8 cellular contexts compared by ENCODE assay signal in the genomic region with DNA sequence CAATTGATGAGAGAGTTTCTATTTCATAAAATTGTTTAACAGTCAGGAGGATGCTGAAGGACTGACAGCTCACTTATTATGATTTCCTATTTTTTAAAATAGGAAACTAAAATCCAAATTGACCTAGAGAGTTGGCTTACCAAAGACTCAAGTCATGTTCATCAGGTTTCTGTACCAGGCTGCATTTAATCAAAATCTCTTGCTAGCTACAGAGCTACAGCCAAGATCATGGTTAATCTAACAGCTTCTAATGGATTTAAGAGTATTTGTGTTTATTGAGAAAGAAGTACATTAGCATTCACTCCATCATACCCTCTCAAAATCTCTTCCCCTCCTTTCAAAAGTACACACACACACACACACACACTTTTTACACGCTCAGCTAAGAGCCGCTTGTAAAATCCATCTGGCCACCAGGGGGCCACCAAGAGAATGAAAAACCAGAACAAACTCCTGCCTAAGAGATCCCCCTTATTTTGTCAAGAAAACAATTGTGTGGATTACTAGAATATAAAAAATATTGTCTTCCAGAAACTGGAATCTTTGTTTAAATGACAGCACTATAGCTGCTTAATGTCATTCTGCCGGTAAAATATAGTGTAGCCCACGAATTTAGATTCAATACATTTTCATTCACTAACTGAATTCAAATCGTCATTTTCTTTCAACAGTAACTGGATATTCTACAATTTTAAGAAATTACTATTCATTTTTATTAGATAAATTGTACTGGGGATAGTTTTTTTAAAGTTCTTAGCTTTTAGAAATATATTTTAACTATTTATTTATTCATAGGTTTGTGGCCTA.
DNase-seq lines count a peak whose midpoint lies in the region; ATAC-seq and TF ChIP-seq lines count a peak whose summit lies in the region.

No MANE protein-coding gene starts in this region.

- H3K4me3 ChIP-seq in MG63 = no peak overlapping the region
- no peak overlapping the region for H3K4me3 ChIP-seq in brain microvascular endothelial cell (ENCODE audit: low read depth, low read length)

- H3K27ac ChIP-seq in brain microvascular endothelial cell = no peak overlapping the region

- ATAC-seq in GM21529 (IDR thresholded peaks at IDR 0.05; ENCODE audit: unreplicated experiment) (peak; percentile 94), GM19452 (IDR thresholded peaks at IDR 0.05; ENCODE audit: unreplicated experiment) (no peak)

- peaks cover 7% of the 10 kb centered on the region for H3K9me3 ChIP-seq in MG63

- in situ Hi-C loops in brain microvascular endothelial cell (cut with HindIII; ENCODE audit: low pct_ligation_motif_present, low sequenced_read_pairs) = no loop called here

- no peaks in the 10 kb centered on the region for H3K27me3 ChIP-seq in MG63
- no peaks in the 10 kb centered on the region for H3K27me3 ChIP-seq in brain microvascular endothelial cell (replicated peaks)

- TF ChIP-seq CTCF in brain microvascular endothelial cell (IDR thresholded peaks at IDR 0.05; ENCODE audit: low read depth, low read length, missing control alignments) = peak; percentile 83

- DNase-seq in DMS53 (lab: John Stamatoyannopoulos, UW) = peak; percentile 86
- peak; percentile 32 for DNase-seq in MG63
- peak; percentile 29 for DNase-seq in UCSD-AML1 (lab: John Stamatoyannopoulos, UW; ENCODE audit: unreplicated experiment)
- peak; percentile 65 for DNase-seq in brain microvascular endothelial cell
- DNase-seq in iPS-NIHi7 (ENCODE audit: extremely low spot score) = peak; percentile 33
- peak; percentile 52 to 70 for DNase-seq in stimulated activated CD4-positive, alpha-beta T cell treated with anti-CD3 and anti-CD28 coated beads, Interleukin-15, amount 100 ng/mL, for 1 hour (ENCODE audit: low read depth in 1 of 2, low spot score in 1 of 2)

- H3K36me3 ChIP-seq in MG63 (no peaks in the 10 kb centered on the region), brain microvascular endothelial cell (replicated peaks) (no peaks in the 10 kb centered on the region)

Comparison
In these comparisons a context has a peak if more than half of its experiments do, and no peak if none do; other contexts are left out.
1. DNase-seq: peak in every context shown above with its lines; median percentile 86 in DMS53; 65 in brain microvascular endothelial cell; 61 in stimulated activated CD4-positive, alpha-beta T cell treated with anti-CD3 and anti-CD28 coated beads, Interleukin-15, amount 100 ng/mL, for 1 hour; 33 in iPS-NIHi7; 32 in MG63; 29 in UCSD-AML1.